ENCODE assay signal across 9 cellular contexts in genomic region chr7:101882595-101883564, GRCh38.
DNase-seq lines count a peak whose midpoint lies in the region; ATAC-seq and TF ChIP-seq lines count a peak whose summit lies in the region.
"Had no signal": no experiment of that assay in that cellular context is flagged by ENCODE, and none has a peak within 500 bp of the region (broad histone marks: within the 10 kb centered on the region; RNA-seq: fewer than 3 reads in every experiment).

No MANE protein-coding gene starts in this region.

- H3K27ac ChIP-seq in DOHH2 (ENCODE audit: low read depth, low read length) (peak overlapping the region; percentile 6; the same call in 1 of the 2 replicates), right atrium auricular region (peak overlapping the region; percentile 85 to 93), sigmoid colon (peak overlapping the region; percentile 82 to 93 (median 87))
- H3K27ac ChIP-seq: HL-60 had no signal

- H3F3A ChIP-seq in DOHH2 (ENCODE audit: control insufficient read depth, insufficient read depth): peaks cover 32% of the 10 kb centered on the region

- WGBS in sigmoid colon, 2 donors: 18 to 53% methylated on average over 18 of the region's 18 CpGs

- no peak overlapping the region for H3K4me3 ChIP-seq in DOHH2 (ENCODE audit: low read length)
- H3K4me3 ChIP-seq in astrocyte of the cerebellum (ENCODE audit: low read depth, low read length): no peak overlapping the region
- no peak overlapping the region for H3K4me3 ChIP-seq in right atrium auricular region
- no peak overlapping the region for H3K4me3 ChIP-seq in sigmoid colon

- H3K9me3 ChIP-seq in DOHH2 (ENCODE audit: control insufficient read depth, insufficient read depth, low read length): no peaks in the 10 kb centered on the region
- H3K9me3 ChIP-seq in right atrium auricular region: no peaks in the 10 kb centered on the region
- no peaks in the 10 kb centered on the region for H3K9me3 ChIP-seq in sigmoid colon

- peak; percentile 20 for DNase-seq in NCI-H2171 (lab: John Stamatoyannopoulos, UW)
- peak; percentile 94 for DNase-seq in astrocyte of the cerebellum (ENCODE audit: low read depth)
- peak; percentile 96 for DNase-seq in right atrium auricular region (ENCODE audit: low spot score)
- DNase-seq in sigmoid colon: peak; percentile 97
- DNase-seq in stimulated activated CD4-positive, alpha-beta T cell treated with anti-CD3 and anti-CD28 coated beads, Interleukin-4, amount 100 ng/mL, for 4 hours: no peak

- TF ChIP-seq EP300 in sigmoid colon (IDR thresholded peaks at IDR 0.05): peak; percentile 27 to 80 (median 63)

- H3K27me3 ChIP-seq in DOHH2 (ENCODE audit: control insufficient read depth, low read length): no peaks in the 10 kb centered on the region
- H3K27me3 ChIP-seq in right atrium auricular region: no peaks in the 10 kb centered on the region
- no peaks in the 10 kb centered on the region for H3K27me3 ChIP-seq in sigmoid colon

- H4K20me1 ChIP-seq in DOHH2 (ENCODE audit: control insufficient read depth, insufficient read depth, low read depth, low read length): peaks cover 41% of the 10 kb centered on the region

- H3K4me1 ChIP-seq in DOHH2 (ENCODE audit: control insufficient read depth, low read length) (peaks cover 99% of the 10 kb centered on the region), right atrium auricular region (peaks cover 0 to 79% of the 10 kb centered on the region in 2 donors), sigmoid colon (peaks cover 0 to 89% (median 78%) of the 10 kb centered on the region in 4 donors)

- ATAC-seq in HG03135 (IDR thresholded peaks at IDR 0.05; ENCODE audit: unreplicated experiment) (no peak), HG03025 (IDR thresholded peaks at IDR 0.05; ENCODE audit: low FRiP score, unreplicated experiment) (no peak)

- no peak for TF ChIP-seq POLR2A in sigmoid colon (IDR thresholded peaks at IDR 0.05)

- peak overlapping the region; percentile 54 for H3K4me2 ChIP-seq in DOHH2 (ENCODE audit: low read length)

- in situ Hi-C loops in astrocyte of the cerebellum (cut with HindIII; ENCODE audit: low sequenced_read_pairs): no loop called here

- intact Hi-C loops in sigmoid colon (cut with DNase I): loop anchor here (2.0 to 5.0 kb wide), 2 partner anchors 68 to 69 kb away; no protein-coding TSS in a partner anchor

- H3K36me3 ChIP-seq in DOHH2 (ENCODE audit: control insufficient read depth, low read length) (peaks cover 32% of the 10 kb centered on the region), right atrium auricular region (no peaks in the 10 kb centered on the region), sigmoid colon (no peaks in the 10 kb centered on the region)

- no peaks in the 10 kb centered on the region for H3K9me2 ChIP-seq in DOHH2 (replicated peaks; ENCODE audit: control insufficient read depth, low read length)

- H3K79me2 ChIP-seq in DOHH2 (ENCODE audit: control insufficient read depth, low read length): peaks cover 98% of the 10 kb centered on the region

- TF ChIP-seq CTCF in DOHH2 (IDR thresholded peaks at IDR 0.05; ENCODE audit: low read depth, low read length, poor library complexity, severe bottlenecking) (no peak), astrocyte of the cerebellum (IDR thresholded peaks at IDR 0.05; ENCODE audit: low read depth, low read length, missing control alignments) (no peak), right atrium auricular region (IDR thresholded peaks at IDR 0.05) (peak in 1 of 2 donors; percentile 38), sigmoid colon (IDR thresholded peaks at IDR 0.05) (no peak)

Comparison
In these comparisons a context has a peak if more than half of its experiments do, and no peak if none do; other contexts are left out.
1. H3K27ac ChIP-seq: peak in every context shown above with its lines; median percentile 89 in right atrium auricular region; 87 in sigmoid colon; 6 in DOHH2.
2. DNase-seq: peak in NCI-H2171 (single experiment), astrocyte of the cerebellum (single experiment), right atrium auricular region (single experiment) and sigmoid colon (single experiment); none in stimulated activated CD4-positive, alpha-beta T cell treated with anti-CD3 and anti-CD28 coated beads, Interleukin-4, amount 100 ng/mL, for 4 hours (0 of 2).